In the genomic region with DNA sequence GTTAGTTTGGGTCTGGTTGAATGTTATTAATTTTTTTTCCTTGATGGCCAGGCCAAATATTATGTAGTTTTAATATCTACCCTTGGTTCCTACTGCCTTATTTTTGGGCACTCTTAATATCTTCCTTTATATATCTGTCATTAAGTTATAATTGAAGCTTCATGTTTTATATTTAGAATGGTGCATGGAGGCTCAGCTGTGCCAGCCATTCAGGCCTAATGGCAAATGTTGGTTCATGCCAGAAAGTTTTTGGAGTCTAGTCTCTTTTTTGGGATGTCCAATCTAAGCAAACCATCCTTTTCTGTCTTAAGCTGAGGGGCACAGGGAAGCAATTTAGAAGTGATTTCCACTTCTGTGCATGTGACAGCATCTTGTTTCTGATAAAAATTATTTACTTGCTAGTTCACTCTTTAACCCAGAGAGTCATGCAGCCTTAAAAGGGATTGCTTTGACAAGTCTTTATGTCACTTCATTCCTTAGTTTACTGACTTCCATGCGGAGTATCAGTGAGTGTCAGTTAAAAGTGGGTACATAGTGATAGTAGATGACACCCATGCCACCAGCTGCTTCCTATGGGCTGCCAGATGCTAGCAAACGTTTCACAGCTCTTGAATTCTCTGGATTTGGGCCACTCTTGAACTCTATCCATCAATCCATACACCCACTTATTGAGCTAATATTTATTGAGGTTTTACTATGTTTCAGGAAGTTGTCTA, we compare ENCODE assay signal across 19 cellular contexts. TPM values are rescaled to one million over a fixed set of nuclear protein-coding genes. Genes with fewer than 3 reads are reported as not detected.
"Had no signal": no experiment of that assay in that cellular context is flagged by ENCODE, and none has a peak within 500 bp of the region (broad histone marks: within the 10 kb centered on the region; RNA-seq: fewer than 3 reads in every experiment).

No MANE protein-coding gene starts in this region.

- DNase-seq: activated CD4-positive, alpha-beta T cell treated with anti-CD3 and anti-CD28 coated beads, Interleukin-2, amount 50 U/mL, for 1 hour; activated CD4-positive, CD25-positive, alpha-beta regulatory T cell treated with anti-CD3 and anti-CD28 coated beads, Interleukin-2, amount 50 U/mL, for 72 hours; activated CD8-positive, alpha-beta T cell treated with anti-CD3 and anti-CD28 coated beads, Interleukin-2, amount 10 ng/mL, durations not matched to agents 7 days and 5 days; activated gamma-delta T cell; brain microvascular endothelial cell; colonic mucosa; glutamatergic neuron; hypothalamus; left colon; lower lobe of right lung; natural killer cell; stimulated activated CD4-positive, alpha-beta T cell treated with anti-CD3 and anti-CD28 coated beads, Interleukin-2, amount 100 ng/mL, for 48 hours; stimulated activated naive CD4-positive, alpha-beta T cell had no signal

- H2AFZ ChIP-seq: parathyroid adenoma had no signal

- H3K27me3 ChIP-seq: ascending aorta, brain microvascular endothelial cell, colonic mucosa, esophagus muscularis mucosa, vagina had no signal

- ATAC-seq: activated CD8-positive, alpha-beta T cell treated with anti-CD3 and anti-CD28 coated beads, Interleukin-2, amount 10 ng/mL, durations not matched to agents 7 days and 5 days; left colon; lower lobe of right lung; natural killer cell; sciatic nerve had no signal

- H3K9me3 ChIP-seq: ascending aorta, colonic mucosa, esophagus muscularis mucosa, lower lobe of right lung, thoracic aorta, vagina had no signal

- H3K27ac ChIP-seq: ascending aorta, brain microvascular endothelial cell, colonic mucosa, lower lobe of right lung, parathyroid adenoma, thoracic aorta had no signal

- H3K36me3 ChIP-seq: ascending aorta, brain microvascular endothelial cell, colonic mucosa, esophagus muscularis mucosa, lower lobe of right lung, thoracic aorta, vagina had no signal

- H3K4me3 ChIP-seq: ascending aorta, colonic mucosa, esophagus muscularis mucosa, lower lobe of right lung, thoracic aorta, vagina had no signal

- H3K4me1 ChIP-seq: colonic mucosa had no signal

- H3K9ac ChIP-seq: parathyroid adenoma had no signal

RNA-seq across cellular contexts. Expression of gene MITF, which starts 33.0 kb away (rescaled TPM):
- total RNA-seq: activated CD8-positive, alpha-beta T cell treated with anti-CD3 and anti-CD28 coated beads, Interleukin-2, amount 10 ng/mL, durations not matched to agents 7 days and 5 days had no signal
